In genomic region chr5:170148430-170149205, GRCh38 we compare ENCODE assay signal across 1 cellular context.
TF ChIP-seq lines count a peak whose summit lies in the region.

No MANE protein-coding gene starts in this region.

TF ChIP-seq in GM23338, 12 proteins besides CTCF, POLR2A, EP300 and RAD21 (continued from another document):
- TF ChIP-seq ZNF331 (CRISPR knock-in tag; IDR thresholded peaks at IDR 0.05; ENCODE audit: low read depth) (no peak), CREB1 (CRISPR knock-in tag; IDR thresholded peaks at IDR 0.05; ENCODE audit: low read depth) (no peak), EZH2phosphoT487 (IDR thresholded peaks at IDR 0.05; ENCODE audit: unreplicated experiment) (no peak), POLR2AphosphoS5 (IDR thresholded peaks at IDR 0.05; ENCODE audit: low read depth) (no peak), NANOG (IDR thresholded peaks at IDR 0.05; ENCODE audit: borderline replicate concordance) (no peak), JUNB (IDR thresholded peaks at IDR 0.05; ENCODE audit: unreplicated experiment) (no peak), REST (IDR thresholded peaks at IDR 0.05; ENCODE audit: unreplicated experiment) (no peak), ZNF114 (CRISPR knock-in tag; IDR thresholded peaks at IDR 0.05) (no peak)
